In the genomic region with DNA sequence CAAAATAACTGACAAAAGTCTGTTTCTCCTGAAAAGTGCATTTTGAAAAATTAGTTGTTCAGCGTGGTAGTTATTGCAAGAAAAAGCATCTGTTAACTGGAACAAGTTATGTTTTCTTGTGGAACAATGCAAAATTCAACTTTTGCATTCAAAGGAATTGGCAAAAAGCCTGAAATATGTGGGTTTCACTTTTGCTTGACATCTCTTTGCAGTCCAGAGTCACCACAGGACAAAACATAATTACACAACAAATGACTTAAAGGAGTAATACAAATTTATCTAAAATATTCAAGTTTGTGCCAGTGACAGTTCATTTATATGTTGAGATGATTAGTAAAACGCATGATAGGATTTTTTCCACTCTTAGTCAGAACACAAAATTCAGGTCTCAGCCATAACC, we compare ENCODE assay signal across 19 cellular contexts.
A peak's percentile ranks its signal among the peaks of the same experiment; 100 is the strongest.
DNase-seq lines count a peak whose midpoint lies in the region; ATAC-seq and TF ChIP-seq lines count a peak whose summit lies in the region.
"Had no signal": no experiment of that assay in that cellular context is flagged by ENCODE, and none has a peak within 500 bp of the region (broad histone marks: within the 10 kb centered on the region; RNA-seq: fewer than 3 reads in every experiment).

No MANE protein-coding gene starts in this region.

- intact Hi-C loops in MCF 10A (cut with micrococcal nuclease): no loop called here
- intact Hi-C loops in mammary epithelial cell (cut with micrococcal nuclease): no loop called here

- no peak for ATAC-seq in HG03439 (IDR thresholded peaks at IDR 0.05; ENCODE audit: unreplicated experiment)

- peaks cover 6% of the 10 kb centered on the region for H3K4me1 Mint-ChIP-seq in MCF 10A (ENCODE audit: insufficient read depth, unreplicated experiment)

- BruUV-seq in MCF 10A (replicated peaks; lab: Mats Ljungman, UMichigan) (no TSS peak), mammary epithelial cell (replicated peaks; lab: Mats Ljungman, UMichigan) (no TSS peak)

- dilution Hi-C loops in mammary epithelial cell (cut with HindIII; ENCODE audit: low sequenced_read_pairs): no loop called here

- POLR2A ChIA-PET in MCF 10A (lab: Yijun Ruan, JAX): no interaction called here

- no peaks in the 10 kb centered on the region for H3K79me2 ChIP-seq in mammary epithelial cell (ENCODE audit: insufficient read depth, low read length)
- H3K79me2 ChIP-seq in MM.1S (ENCODE audit: low read length): no peaks in the 10 kb centered on the region

- in situ Hi-C loops in mammary epithelial cell (cut with MboI; ENCODE audit: low sequenced_read_pairs in 2 of 2): no loop called here

- H4K20me1 ChIP-seq in mammary epithelial cell (ENCODE audit: insufficient read depth, low read length) (no peaks in the 10 kb centered on the region), MM.1S (ENCODE audit: insufficient read depth, low read length) (no peaks in the 10 kb centered on the region)

- no peak overlapping the region for H3K9ac ChIP-seq in mammary epithelial cell (ENCODE audit: insufficient read depth, low read length)
- no peak overlapping the region for H3K9ac ChIP-seq in MM.1S (ENCODE audit: low read length)

- H3F3A ChIP-seq in MM.1S (ENCODE audit: insufficient read depth, low read length): no peaks in the 10 kb centered on the region

- H3K9me3 Mint-ChIP-seq in MCF 10A (ENCODE audit: unreplicated experiment): no peaks in the 10 kb centered on the region
- H3K9me3 Mint-ChIP-seq: activated CD4-positive, alpha-beta memory T cell treated with anti-CD3 and anti-CD28 coated beads, Interleukin-2, amount 10 ng/mL, durations not matched to agents 7 days and 5 days had no signal

- H3K9me2 ChIP-seq in MM.1S (replicated peaks; ENCODE audit: insufficient read depth, low read length): no peaks in the 10 kb centered on the region

- CTCF ChIA-PET in MCF 10A (lab: Yijun Ruan, JAX): interaction anchor here (0.5 to 1.0 kb wide), 2 partner anchors 20 to 96 kb away, joined by 3 to 4 read pairs; no protein-coding TSS in a partner anchor
- CTCF ChIA-PET in mammary epithelial cell (lab: Charles Lee; ENCODE audit: low non-redundant PET): no interaction called here

- H3K36me3 ChIP-seq in mammary epithelial cell (ENCODE audit: insufficient read depth, low read length) (no peaks in the 10 kb centered on the region), MM.1S (replicated peaks; ENCODE audit: insufficient read depth, low read length) (no peaks in the 10 kb centered on the region)
- H3K36me3 ChIP-seq: cardiac muscle cell, neutrophil had no signal

- H3K4me1 ChIP-seq in mammary epithelial cell (ENCODE audit: insufficient read depth, low read length) (peaks cover 4% of the 10 kb centered on the region), MM.1S (ENCODE audit: low read length) (peaks cover 37% of the 10 kb centered on the region)

- H3K27ac ChIP-seq in mammary epithelial cell (ENCODE audit: insufficient read depth, low read depth, low read length) (no peak overlapping the region), MM.1S (ENCODE audit: low read length) (no peak overlapping the region)
- H3K27ac ChIP-seq: 22Rv1, cardiac muscle cell, epithelial cell of prostate, neutrophil had no signal

- H3K4me3 ChIP-seq in mammary epithelial cell (replicated peaks in 1 of 3; ENCODE audit: insufficient read depth in 1 of 3, low read depth in 2 of 3, low read length in 3 of 3) (no peak overlapping the region), MM.1S (ENCODE audit: low read length) (no peak overlapping the region)
- H3K4me3 ChIP-seq: cardiac muscle cell had no signal

- H2AFZ ChIP-seq in mammary epithelial cell (ENCODE audit: low read depth, low read length) (no peak overlapping the region), MM.1S (ENCODE audit: low read length) (no peak overlapping the region)

- TF ChIP-seq CTCF in MCF 10A (IDR thresholded peaks at IDR 0.05; ENCODE audit: unreplicated experiment) (no peak), mammary epithelial cell (conservative IDR thresholded peaks at IDR 0.05 in 1 of 2, IDR thresholded peaks at IDR 0.05 in 1 of 2; ENCODE audit: extremely low read depth in 1 of 2, insufficient read depth in 1 of 2, low read depth in 1 of 2, low read length in 2 of 2) (no peak), MM.1S (IDR thresholded peaks at IDR 0.05; ENCODE audit: low read length) (no peak)

- H3K36me3 Mint-ChIP-seq in MCF 10A (ENCODE audit: insufficient read depth, unreplicated experiment): no peaks in the 10 kb centered on the region

- WGBS in mammary epithelial cell (ENCODE audit: low coverage, missing lambda C conversion rate): 59% methylated on average over 2 of the region's 2 CpGs

- no peak overlapping the region for H3K27ac Mint-ChIP-seq in MCF 10A (ENCODE audit: low read depth, unreplicated experiment)
- H3K27ac Mint-ChIP-seq: activated CD4-positive, alpha-beta memory T cell treated with anti-CD3 and anti-CD28 coated beads, Interleukin-2, amount 10 ng/mL, durations not matched to agents 7 days and 5 days had no signal

- H3K9me3 ChIP-seq in mammary epithelial cell (replicated peaks; ENCODE audit: insufficient read depth, low read length): no peaks in the 10 kb centered on the region
- H3K9me3 ChIP-seq in MM.1S (replicated peaks; ENCODE audit: insufficient read depth, low read length): no peaks in the 10 kb centered on the region
- H3K9me3 ChIP-seq: neutrophil had no signal

- H3K4me3 Mint-ChIP-seq in MCF 10A (ENCODE audit: unreplicated experiment): no peak overlapping the region
- H3K4me3 Mint-ChIP-seq: activated CD4-positive, alpha-beta memory T cell treated with anti-CD3 and anti-CD28 coated beads, Interleukin-2, amount 10 ng/mL, durations not matched to agents 7 days and 5 days had no signal

- H3K27me3 ChIP-seq in mammary epithelial cell (ENCODE audit: insufficient read depth, low read length): no peaks in the 10 kb centered on the region
- no peaks in the 10 kb centered on the region for H3K27me3 ChIP-seq in MM.1S (replicated peaks; ENCODE audit: insufficient read depth, low read length)
- H3K27me3 ChIP-seq: cardiac muscle cell, neutrophil had no signal

- H3K4me2 ChIP-seq in mammary epithelial cell (ENCODE audit: insufficient read depth, low read depth, low read length) (no peak overlapping the region), MM.1S (ENCODE audit: low read depth, low read length) (no peak overlapping the region)

- DNase-seq in MCF 10A (ENCODE audit: unreplicated experiment): peak; percentile 33
- no peak for DNase-seq in mammary epithelial cell
- peak; percentile 46 for DNase-seq in MM.1S
- peak; percentile 56 for DNase-seq in fibroblast of gingiva (ENCODE audit: low read depth)
- DNase-seq in stromal cell of bone marrow (ENCODE audit: low read depth): peak; percentile 19
- no peak for DNase-seq in midbrain (lab: John Stamatoyannopoulos, UW)
- no peak for DNase-seq in A172 (ENCODE audit: low spot score)
- DNase-seq: activated CD4-positive, alpha-beta memory T cell treated with anti-CD3 and anti-CD28 coated beads, Interleukin-2, amount 10 ng/mL, durations not matched to agents 7 days and 5 days; activated gamma-delta T cell; KG1; NCI-H1930; NCI-H82; small intestine; T1000 had no signal

- H3K27me3 Mint-ChIP-seq in MCF 10A (ENCODE audit: insufficient read depth, unreplicated experiment): no peaks in the 10 kb centered on the region

Comparison
In these comparisons a context has a peak if more than half of its experiments do, and no peak if none do; other contexts are left out.
1. DNase-seq: peak in MCF 10A (single experiment), MM.1S (single experiment), fibroblast of gingiva (single experiment) and stromal cell of bone marrow (single experiment); none in mammary epithelial cell (single experiment), midbrain (single experiment) and A172 (single experiment).